28 cellular contexts compared by ENCODE assay signal in the genomic region with DNA sequence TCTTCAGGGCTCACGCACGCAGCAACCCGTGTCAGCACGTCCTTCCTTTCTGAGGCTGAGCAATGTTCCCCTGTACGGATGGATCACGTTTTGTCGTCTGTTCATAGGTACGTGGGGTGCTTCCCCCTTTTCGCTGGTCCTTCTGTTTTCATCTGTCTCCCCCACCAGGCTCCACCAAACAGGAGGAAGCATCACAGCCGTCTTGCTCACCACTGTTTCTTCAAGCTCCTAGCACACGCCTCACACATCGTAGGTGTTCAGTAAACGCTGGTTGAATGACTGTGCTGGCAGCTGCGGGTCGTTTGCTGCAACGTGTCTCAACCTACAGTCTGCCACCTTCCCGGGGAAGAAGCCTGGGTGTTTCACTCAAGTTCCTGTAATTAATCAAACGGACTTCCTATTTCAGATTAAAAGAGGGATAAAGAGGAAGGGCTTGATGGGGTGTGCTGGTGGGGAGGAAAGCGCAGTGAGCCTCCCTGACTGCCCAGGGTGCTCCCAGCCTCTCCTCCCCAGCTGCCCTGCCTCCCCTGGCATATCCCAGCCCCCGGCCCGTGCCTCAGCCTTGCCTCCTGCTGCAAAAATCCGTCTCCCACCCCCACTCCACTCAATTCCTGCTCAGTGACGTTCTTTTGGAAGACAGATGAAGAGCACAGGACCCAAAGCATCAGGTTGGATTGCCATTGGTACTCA.
DNase-seq lines count a peak whose midpoint lies in the region; ATAC-seq, FAIRE-seq and TF ChIP-seq lines count a peak whose summit lies in the region.
"Had no signal": no experiment of that assay in that cellular context is flagged by ENCODE, and none has a peak within 500 bp of the region (broad histone marks: within the 10 kb centered on the region; RNA-seq: fewer than 3 reads in every experiment).

No MANE protein-coding gene starts in this region.

- H2AK5ac ChIP-seq in H1 (ENCODE audit: low read depth, low read length), result peak overlapping the region; percentile 78; the same call in 1 of the 2 replicates

- H2BK5ac ChIP-seq in H1 (ENCODE audit: low read depth, low read length), result peak overlapping the region; percentile 22; the same call in 1 of the 2 replicates

- intact Hi-C loops in sciatic nerve (cut with DNase I), result no loop called here

- H4K5ac ChIP-seq in H1 (ENCODE audit: insufficient read length, low read depth, low read length), result no peak overlapping the region

- no peak for TF ChIP-seq POLR2A in H1 (IDR thresholded peaks at IDR 0.05; ENCODE audit: control extremely low read depth in 1 of 2, low read depth in 2 of 2, low read length in 2 of 2)

- H3K18ac ChIP-seq in H1 (ENCODE audit: extremely low read depth, low read length), result peak overlapping the region; percentile 83

- TF ChIP-seq EP300 in H1 (IDR thresholded peaks at IDR 0.05; ENCODE audit: borderline replicate concordance in 1 of 2, low read depth in 2 of 2, low read length in 2 of 2), result no peak

- H4K91ac ChIP-seq in H1 (replicated peaks; ENCODE audit: insufficient read length, low read length), result peak overlapping the region; percentile 75

- no peaks in the 10 kb centered on the region for H4K20me1 ChIP-seq in H1 (replicated peaks in 1 of 2; ENCODE audit: control insufficient read depth in 1 of 2, insufficient read depth in 2 of 2, low read length in 2 of 2)

- no peak for TF ChIP-seq RAD21 in H1 (IDR thresholded peaks at IDR 0.05 in 1 of 2, conservative IDR thresholded peaks at IDR 0.05 in 1 of 2; ENCODE audit: low read depth in 2 of 2, low read length in 2 of 2)

- TF ChIP-seq CTCF in H1 (IDR thresholded peaks at IDR 0.05; ENCODE audit: control extremely low read depth in 1 of 3, insufficient read depth in 1 of 3, low read depth in 1 of 3, low read length in 3 of 3) (no peak), endodermal cell (conservative IDR thresholded peaks at IDR 0.05) (no peak)

- H3K4ac ChIP-seq in H1 (replicated peaks; ENCODE audit: insufficient read length, low read depth, low read length), result peak overlapping the region; percentile 67

- peak overlapping the region; percentile 69 for H2BK120ac ChIP-seq in H1 (replicated peaks; ENCODE audit: low read depth, low read length)

- POLR2A ChIA-PET in H1 (lab: Charles Lee; ENCODE audit: partially characterized antibody), result interaction anchor here (1.6 kb wide), 1 partner anchor 11 kb away, joined by 3 read pairs; no protein-coding TSS in a partner anchor

- H3K4me1 ChIP-seq in H1 (replicated peaks in 1 of 4; ENCODE audit: control insufficient read depth in 3 of 4, insufficient read depth in 4 of 4, low read length in 3 of 4), result peaks cover 9 to 21% (median 17%) of the 10 kb centered on the region in 4 experiments
- H3K4me1 ChIP-seq in endodermal cell (ENCODE audit: control insufficient read depth, insufficient read depth, low read length), result no peaks in the 10 kb centered on the region
- H3K4me1 ChIP-seq: HAP-1, stomach, transverse colon had no signal

- no peak overlapping the region for H3K14ac ChIP-seq in H1 (ENCODE audit: insufficient read length)

- no peak overlapping the region for H3K4me2 ChIP-seq in H1 (ENCODE audit: insufficient read depth in 1 of 2, low read depth in 2 of 2, low read length in 2 of 2)
- H3K4me2 ChIP-seq: KMS-11 had no signal

- ATAC-seq in sciatic nerve (no peak), HG02973 (IDR thresholded peaks at IDR 0.05; ENCODE audit: unreplicated experiment) (no peak)
- ATAC-seq: body of pancreas; naive thymus-derived CD8-positive, alpha-beta T cell had no signal

- peaks cover 21% of the 10 kb centered on the region for H3K36me3 Mint-ChIP-seq in endodermal cell (ENCODE audit: low read depth)

- peak overlapping the region; percentile 88; the same call in 1 of the 2 replicates for H2BK15ac ChIP-seq in H1 (ENCODE audit: low read length)

- CTCF ChIA-PET in H1 (lab: Charles Lee; ENCODE audit: partially characterized antibody), result no interaction called here

- H3K9ac ChIP-seq in H1 (replicated peaks in 1 of 4; ENCODE audit: extremely low read depth in 1 of 4, low read depth in 3 of 4, low read length in 3 of 4) (peak overlapping the region in 1 of 4 experiments; percentile 22; a peak in 1 of 7 replicates), endodermal cell (ENCODE audit: extremely low read depth, low read length, poor library complexity, severe bottlenecking) (no peak overlapping the region)
- H3K9ac ChIP-seq: KMS-11 had no signal

- no peak overlapping the region for H3K27ac ChIP-seq in H1 (ENCODE audit: low read depth, low read length)
- no peak overlapping the region for H3K27ac ChIP-seq in endodermal cell (ENCODE audit: low read depth, low read length)
- H3K27ac ChIP-seq: body of pancreas, KMS-11, stomach, transverse colon had no signal

- H3K79me1 ChIP-seq in H1 (ENCODE audit: low read depth, low read length), result no peaks in the 10 kb centered on the region

- H2AFZ ChIP-seq in H1 (ENCODE audit: low read length), result no peak overlapping the region

- H3K36me3 ChIP-seq in H1 (ENCODE audit: control insufficient read depth in 2 of 4, insufficient read depth in 4 of 4, low read length in 3 of 4) (no peaks in the 10 kb centered on the region), endodermal cell (ENCODE audit: control insufficient read depth, insufficient read depth, low read length) (no peaks in the 10 kb centered on the region)
- H3K36me3 ChIP-seq: HAP-1, transverse colon had no signal

- no peak overlapping the region for H3K27ac Mint-ChIP-seq in endodermal cell
- H3K27ac Mint-ChIP-seq: activated CD4-positive, alpha-beta memory T cell treated with anti-CD3 and anti-CD28 coated beads, Interleukin-2, amount 10 ng/mL, durations not matched to agents 7 days and 5 days had no signal

- FAIRE-seq in H1 (lab: Jason Lieb, UNC), result no peak
- FAIRE-seq: colon, endothelial cell of umbilical vein, small intestine had no signal

- H3K4me1 Mint-ChIP-seq in endodermal cell, result peaks cover 18% of the 10 kb centered on the region
- H3K4me1 Mint-ChIP-seq: activated CD4-positive, alpha-beta memory T cell treated with anti-CD3 and anti-CD28 coated beads, Interleukin-2, amount 10 ng/mL, durations not matched to agents 7 days and 5 days had no signal

- no peaks in the 10 kb centered on the region for H3K23me2 ChIP-seq in H1 (ENCODE audit: low read depth, low read length)

- H3K9me3 ChIP-seq in H1 (ENCODE audit: insufficient read depth in 2 of 2, low read depth in 1 of 2, low read length in 1 of 2) (no peaks in the 10 kb centered on the region; a peak in 1 of 4 replicates), endodermal cell (ENCODE audit: control insufficient read depth, low read length) (no peaks in the 10 kb centered on the region)
- H3K9me3 ChIP-seq: body of pancreas, HAP-1, stomach, transverse colon had no signal

- no peak overlapping the region for H3K4me3 Mint-ChIP-seq in endodermal cell
- H3K4me3 Mint-ChIP-seq: activated CD4-positive, alpha-beta memory T cell treated with anti-CD3 and anti-CD28 coated beads, Interleukin-2, amount 10 ng/mL, durations not matched to agents 7 days and 5 days; naive thymus-derived CD8-positive, alpha-beta T cell had no signal

- H2BK12ac ChIP-seq in H1 (ENCODE audit: low read depth, low read length), result peak overlapping the region; percentile 98; the same call in 1 of the 2 replicates

- WGBS in H1 (ENCODE audit: extremely low coverage in 1 of 2, insufficient coverage in 1 of 2, insufficient read length in 1 of 2, insufficient replicate concordance in 2 of 2, low coverage in 1 of 2, low lambda C conversion rate in 2 of 2, missing lambda C conversion rate in 1 of 2), 2 experiments, result 86% methylated on average over 21 of the region's 23 CpGs; no CpG with 5 or more reads in 1 of the 2 experiments
- 86 to 92% methylated on average over 18 to 23 of the region's 23 CpGs for WGBS in endodermal cell (ENCODE audit: insufficient coverage in 1 of 2, insufficient read length in 1 of 2), 2 experiments

- H4K8ac ChIP-seq in H1 (ENCODE audit: extremely low read depth, insufficient read depth, low read length), result no peak overlapping the region; the same call in 1 of the 2 replicates

- peaks cover 24% of the 10 kb centered on the region for H3K27me3 Mint-ChIP-seq in endodermal cell (ENCODE audit: insufficient read depth)
- H3K27me3 Mint-ChIP-seq: activated CD4-positive, alpha-beta memory T cell treated with anti-CD3 and anti-CD28 coated beads, Interleukin-2, amount 10 ng/mL, durations not matched to agents 7 days and 5 days had no signal

- H3K79me2 ChIP-seq in H1 (ENCODE audit: control insufficient read depth in 1 of 2, insufficient read depth in 2 of 2, low read length in 2 of 2), result no peaks in the 10 kb centered on the region

- no peak overlapping the region for H3K4me3 ChIP-seq in H1 (ENCODE audit: extremely low read depth in 1 of 4, insufficient read depth in 2 of 4, low read depth in 3 of 4, low read length in 4 of 4)
- H3K4me3 ChIP-seq in endodermal cell (ENCODE audit: low read length), result no peak overlapping the region
- H3K4me3 ChIP-seq: body of pancreas, HAP-1, stomach, transverse colon had no signal

- no peak overlapping the region for H3K23ac ChIP-seq in H1 (ENCODE audit: insufficient read length)

- peaks cover 17% of the 10 kb centered on the region for H3K9me3 Mint-ChIP-seq in endodermal cell
- H3K9me3 Mint-ChIP-seq: activated CD4-positive, alpha-beta memory T cell treated with anti-CD3 and anti-CD28 coated beads, Interleukin-2, amount 10 ng/mL, durations not matched to agents 7 days and 5 days had no signal

- H3K27me3 ChIP-seq in H1 (replicated peaks in 1 of 4; ENCODE audit: control insufficient read depth in 3 of 4, extremely low read depth in 1 of 4, insufficient read depth in 3 of 4, low read length in 3 of 4) (peaks cover 0 to 7% (median 5%) of the 10 kb centered on the region in 4 experiments; a peak in 4 of 7 replicates), endodermal cell (ENCODE audit: control insufficient read depth, insufficient read depth, low read length, poor library complexity, severe bottlenecking) (no peaks in the 10 kb centered on the region)
- H3K27me3 ChIP-seq: body of pancreas, transverse colon had no signal

- no peak overlapping the region for H3K56ac ChIP-seq in H1 (replicated peaks; ENCODE audit: insufficient read length, low read depth, low read length)

- peak; percentile 11 for DNase-seq in activated CD4-positive, CD25-positive, alpha-beta regulatory T cell treated with anti-CD3 and anti-CD28 coated beads, Interleukin-2, amount 50 U/mL, for 72 hours
- no peak for DNase-seq in activated CD4-positive, CD25-positive, alpha-beta regulatory T cell (lab: John Stamatoyannopoulos, UW)
- DNase-seq in CD1c-positive myeloid dendritic cell (ENCODE audit: extremely low spot score) (peak; percentile 32), H1 (ENCODE audit: low read depth in 1 of 2, low spot score in 2 of 2) (peak in 1 of 2 experiments; percentile 32), sciatic nerve (ENCODE audit: low spot score) (peak; percentile 42), endodermal cell (no peak), C1 segment of cervical spinal cord (lab: John Stamatoyannopoulos, UW) (no peak)
- DNase-seq: 8988T; activated CD4-positive, alpha-beta memory T cell treated with anti-CD3 and anti-CD28 coated beads, Interleukin-2, amount 10 ng/mL, durations not matched to agents 7 days and 5 days; COR-L47; DND-41; islet precursor cell; mesendoderm; NCI-H187; OCI-M1; SIG-M5; small intestine; stimulated activated CD4-positive, alpha-beta T cell treated with anti-CD3 and anti-CD28 coated beads, Interleukin-4, amount 100 ng/mL, for 1 hour; T-helper 1 cell; transverse colon had no signal

- peak overlapping the region; percentile 62; the same call in 1 of the 2 replicates for H2BK20ac ChIP-seq in H1 (ENCODE audit: low read length)

Comparison
In these comparisons a context has a peak if more than half of its experiments do, and no peak if none do; other contexts are left out.
1. DNase-seq: peak in activated CD4-positive, CD25-positive, alpha-beta regulatory T cell treated with anti-CD3 and anti-CD28 coated beads, Interleukin-2, amount 50 U/mL, for 72 hours (single experiment), CD1c-positive myeloid dendritic cell (single experiment) and sciatic nerve (single experiment); none in activated CD4-positive, CD25-positive, alpha-beta regulatory T cell (0 of 4), endodermal cell (single experiment) and C1 segment of cervical spinal cord (0 of 14).